In the genomic region with DNA sequence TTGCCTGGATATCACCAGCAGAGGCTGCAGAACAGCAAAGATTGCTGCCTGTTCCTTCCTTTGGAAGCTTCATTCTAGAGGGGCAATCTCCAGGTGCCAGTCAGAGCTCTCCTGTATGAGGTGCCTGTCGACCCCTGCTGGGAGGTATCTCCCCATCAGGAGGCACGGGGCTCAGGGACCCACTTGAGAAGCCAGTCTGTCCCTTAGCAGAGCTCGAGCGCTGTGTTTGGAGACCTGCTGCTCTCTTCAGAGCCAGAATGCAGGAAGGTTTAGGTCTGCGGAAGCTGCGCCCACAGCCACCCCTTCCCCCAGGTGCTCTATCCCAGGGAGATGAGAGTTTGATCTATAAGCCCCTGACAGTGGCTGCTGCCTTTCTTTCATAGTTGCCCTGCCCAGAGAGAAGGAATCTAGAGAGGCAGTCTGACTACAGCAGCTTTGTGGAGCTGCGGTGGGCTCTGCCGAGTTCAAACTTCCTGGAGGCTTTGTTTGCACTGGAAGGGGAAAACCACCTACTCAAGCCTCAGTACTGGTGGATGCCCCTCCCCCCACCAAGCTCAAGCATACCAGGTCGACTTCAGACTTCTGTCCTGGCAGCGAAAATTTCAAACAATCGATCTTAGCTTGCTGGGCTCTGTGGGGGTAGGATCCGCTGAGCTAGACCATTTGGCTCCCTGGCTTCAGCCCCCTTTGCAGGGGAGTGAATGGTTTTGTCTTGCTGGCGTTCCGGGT, we compare ENCODE assay signal across 18 cellular contexts. TPM values are rescaled to one million over a fixed set of nuclear protein-coding genes. Genes with fewer than 3 reads are reported as not detected.
A peak's percentile ranks its signal among the peaks of the same experiment; 100 is the strongest.
DNase-seq lines count a peak whose midpoint lies in the region; ATAC-seq and TF ChIP-seq lines count a peak whose summit lies in the region.
"Had no signal": no experiment of that assay in that cellular context is flagged by ENCODE, and none has a peak within 500 bp of the region (broad histone marks: within the 10 kb centered on the region; RNA-seq: fewer than 3 reads in every experiment).

No MANE protein-coding gene starts in this region.

- H2BK15ac ChIP-seq in mesendoderm (replicated peaks; ENCODE audit: low read depth): no peak overlapping the region

- H3K27me3 ChIP-seq in HUES6 (ENCODE audit: control insufficient read depth, insufficient read depth, low read length) (no peaks in the 10 kb centered on the region), mesendoderm (ENCODE audit: insufficient read depth, low read length, poor library complexity) (no peaks in the 10 kb centered on the region), body of pancreas (no peaks in the 10 kb centered on the region)

- no peaks in the 10 kb centered on the region for H3K79me1 ChIP-seq in mesendoderm (ENCODE audit: low read length)

- H3K4me3 ChIP-seq in HUES6 (ENCODE audit: low read depth, low read length) (peak overlapping the region; percentile 44; the same call in 1 of the 2 replicates), mesendoderm (ENCODE audit: low read length) (no peak overlapping the region), body of pancreas (no peak overlapping the region)

- H3K9me3 Mint-ChIP-seq in WTC11: peaks cover 44% of the 10 kb centered on the region

- H3K18ac ChIP-seq in mesendoderm (ENCODE audit: low read length): no peak overlapping the region

- H3K9me3 ChIP-seq in HUES6 (ENCODE audit: control insufficient read depth, insufficient read depth, low read depth, low read length): no peaks in the 10 kb centered on the region; the same call in 1 of the 2 replicates
- no peaks in the 10 kb centered on the region for H3K9me3 ChIP-seq in body of pancreas

- H4K8ac ChIP-seq in mesendoderm (ENCODE audit: low read depth, low read length): no peak overlapping the region

- H3K23ac ChIP-seq in mesendoderm (ENCODE audit: low read length): no peak overlapping the region

- DNase-seq in ELF-1 (ENCODE audit: low read depth, low spot score): peak; percentile 36
- peak; percentile 20 for DNase-seq in WTC11 (ENCODE audit: low spot score)
- DNase-seq in mesendoderm: peak; percentile 55
- no peak for DNase-seq in body of pancreas
- no peak for DNase-seq in cerebellar nuclear complex (lab: John Stamatoyannopoulos, UW)
- DNase-seq: COR-L47, DMS53, NCI-H187 treated with DMSO at 0.1 percent for 48 hours, NCI-H2171 treated with DMSO at 0.1 percent for 48 hours, NCI-H510A, NCI-H82, SHP77 had no signal

- no peaks in the 10 kb centered on the region for H3K36me3 ChIP-seq in HUES6 (ENCODE audit: control insufficient read depth, insufficient read depth, low read length)
- no peaks in the 10 kb centered on the region for H3K36me3 ChIP-seq in mesendoderm (ENCODE audit: control insufficient read depth, insufficient read depth, low read length)
- no peaks in the 10 kb centered on the region for H3K36me3 ChIP-seq in body of pancreas (replicated peaks in 1 of 2; ENCODE audit: insufficient read depth in 1 of 2, low read depth in 2 of 2)

- H3K4me1 ChIP-seq in HUES6 (ENCODE audit: control insufficient read depth, insufficient read depth, low read length) (peaks cover 23% of the 10 kb centered on the region), mesendoderm (ENCODE audit: control insufficient read depth, low read depth, low read length) (no peaks in the 10 kb centered on the region), body of pancreas (no peaks in the 10 kb centered on the region)

- H3K4me1 Mint-ChIP-seq in WTC11: peaks cover 50% of the 10 kb centered on the region

- no peak overlapping the region for H2BK120ac ChIP-seq in mesendoderm (ENCODE audit: low read depth, low read length)

- H3K4me3 Mint-ChIP-seq in WTC11: no peak overlapping the region

- no CpG with 5 or more reads among the region's 14 CpGs for WGBS in mesendoderm (ENCODE audit: extremely low coverage, insufficient coverage, low lambda C conversion rate)
- WGBS in body of pancreas, 2 donors: 52 to 56% methylated on average over 12 to 14 of the region's 14 CpGs

- POLR2A ChIA-PET in WTC11 (lab: Charles Lee): no interaction called here

- CTCF ChIA-PET in WTC11 (lab: Charles Lee): interaction anchor here (1.2 to 1.4 kb wide), 2 partner anchors 58 to 80 kb away, joined by 3 to 7 read pairs; a partner anchor contains a TSS

- TF ChIP-seq CTCF in WTC11 (IDR thresholded peaks at IDR 0.05) (no peak), body of pancreas (IDR thresholded peaks at IDR 0.05) (no peak)

- no peak overlapping the region for H2AK5ac ChIP-seq in mesendoderm (ENCODE audit: low read length)

- intact Hi-C loops in body of pancreas (cut with DNase I): no loop called here

- no peak overlapping the region for H3K56ac ChIP-seq in mesendoderm (ENCODE audit: low read length)

- TF ChIP-seq POLR2A in body of pancreas (IDR thresholded peaks at IDR 0.05): no peak

- ATAC-seq in WTC11 (peak; percentile 81), body of pancreas (no peak), HG03159 (IDR thresholded peaks at IDR 0.05; ENCODE audit: unreplicated experiment) (no peak), HG03457 (IDR thresholded peaks at IDR 0.05; ENCODE audit: unreplicated experiment) (no peak)
- ATAC-seq: SK-N-SH treated with all-trans-retinoic acid at 6 μM for 48 hours had no signal

- H3K4ac ChIP-seq in mesendoderm (ENCODE audit: low read depth, low read length): no peak overlapping the region

- H4K5ac ChIP-seq in mesendoderm (ENCODE audit: low read length): no peak overlapping the region

- no peaks in the 10 kb centered on the region for H3K79me2 ChIP-seq in mesendoderm (ENCODE audit: control insufficient read depth, insufficient read depth, low read length)

- H3K36me3 Mint-ChIP-seq in WTC11: peaks cover 27% of the 10 kb centered on the region

- no peak overlapping the region for H3K4me2 ChIP-seq in mesendoderm (ENCODE audit: low read length)

- H3K27me3 Mint-ChIP-seq in WTC11 (ENCODE audit: low read depth): peaks cover 5% of the 10 kb centered on the region; the same call in 1 of the 2 replicates

- no peak overlapping the region; the same call in 1 of the 2 replicates for H3K27ac Mint-ChIP-seq in WTC11

- H3K9ac ChIP-seq in HUES6 (ENCODE audit: low read length): peak overlapping the region; percentile 49
- no peak overlapping the region for H3K9ac ChIP-seq in mesendoderm (ENCODE audit: low read length)

- no peak overlapping the region for H2BK5ac ChIP-seq in mesendoderm (ENCODE audit: low read length)

- H3K27ac ChIP-seq in HUES6 (ENCODE audit: low read depth, low read length): peak overlapping the region; percentile 46; the same call in 1 of the 2 replicates
- H3K27ac ChIP-seq in mesendoderm (ENCODE audit: low read depth, low read length): no peak overlapping the region
- no peak overlapping the region for H3K27ac ChIP-seq in body of pancreas
- H3K27ac ChIP-seq: C4-2B had no signal

TF ChIP-seq in WTC11, 78 proteins besides CTCF, POLR2A, EP300 and RAD21 (continues in another document):
- TF ChIP-seq NR1H2 (CRISPR knock-in tag; IDR thresholded peaks at IDR 0.05) (no peak), SOX15 (CRISPR knock-in tag; IDR thresholded peaks at IDR 0.05) (no peak)
- TF ChIP-seq, protein P1, sequence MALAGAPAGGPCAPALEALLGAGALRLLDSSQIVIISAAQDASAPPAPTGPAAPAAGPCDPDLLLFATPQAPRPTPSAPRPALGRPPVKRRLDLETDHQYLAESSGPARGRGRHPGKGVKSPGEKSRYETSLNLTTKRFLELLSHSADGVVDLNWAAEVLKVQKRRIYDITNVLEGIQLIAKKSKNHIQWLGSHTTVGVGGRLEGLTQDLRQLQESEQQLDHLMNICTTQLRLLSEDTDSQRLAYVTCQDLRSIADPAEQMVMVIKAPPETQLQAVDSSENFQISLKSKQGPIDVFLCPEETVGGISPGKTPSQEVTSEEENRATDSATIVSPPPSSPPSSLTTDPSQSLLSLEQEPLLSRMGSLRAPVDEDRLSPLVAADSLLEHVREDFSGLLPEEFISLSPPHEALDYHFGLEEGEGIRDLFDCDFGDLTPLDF (CRISPR knock-in tag; IDR thresholded peaks at IDR 0.05): no peak
- TF ChIP-seq, protein P2, sequence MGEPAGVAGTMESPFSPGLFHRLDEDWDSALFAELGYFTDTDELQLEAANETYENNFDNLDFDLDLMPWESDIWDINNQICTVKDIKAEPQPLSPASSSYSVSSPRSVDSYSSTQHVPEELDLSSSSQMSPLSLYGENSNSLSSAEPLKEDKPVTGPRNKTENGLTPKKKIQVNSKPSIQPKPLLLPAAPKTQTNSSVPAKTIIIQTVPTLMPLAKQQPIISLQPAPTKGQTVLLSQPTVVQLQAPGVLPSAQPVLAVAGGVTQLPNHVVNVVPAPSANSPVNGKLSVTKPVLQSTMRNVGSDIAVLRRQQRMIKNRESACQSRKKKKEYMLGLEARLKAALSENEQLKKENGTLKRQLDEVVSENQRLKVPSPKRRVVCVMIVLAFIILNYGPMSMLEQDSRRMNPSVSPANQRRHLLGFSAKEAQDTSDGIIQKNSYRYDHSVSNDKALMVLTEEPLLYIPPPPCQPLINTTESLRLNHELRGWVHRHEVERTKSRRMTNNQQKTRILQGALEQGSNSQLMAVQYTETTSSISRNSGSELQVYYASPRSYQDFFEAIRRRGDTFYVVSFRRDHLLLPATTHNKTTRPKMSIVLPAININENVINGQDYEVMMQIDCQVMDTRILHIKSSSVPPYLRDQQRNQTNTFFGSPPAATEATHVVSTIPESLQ (CRISPR knock-in tag; IDR thresholded peaks at IDR 0.05): no peak
- TF ChIP-seq, protein P3, sequence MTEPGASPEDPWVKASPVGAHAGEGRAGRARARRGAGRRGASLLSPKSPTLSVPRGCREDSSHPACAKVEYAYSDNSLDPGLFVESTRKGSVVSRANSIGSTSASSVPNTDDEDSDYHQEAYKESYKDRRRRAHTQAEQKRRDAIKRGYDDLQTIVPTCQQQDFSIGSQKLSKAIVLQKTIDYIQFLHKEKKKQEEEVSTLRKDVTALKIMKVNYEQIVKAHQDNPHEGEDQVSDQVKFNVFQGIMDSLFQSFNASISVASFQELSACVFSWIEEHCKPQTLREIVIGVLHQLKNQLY (CRISPR knock-in tag; IDR thresholded peaks at IDR 0.05): no peak

RNA-seq across cellular contexts. Expression of a gene that starts 57.9 kb away (rescaled TPM):
- total RNA-seq in WTC11 (2021) (0.07 TPM in 1 of 3 replicates, not detected in the others), body of pancreas (under 1 TPM in 1 of 2 donors, not detected in 1; 0.52 TPM)
- 0.17 TPM for polyA plus RNA-seq in mesendoderm (2013, experiment 1 of 2)
- polyA plus RNA-seq in mesendoderm (2013, experiment 2 of 2): 0.06 TPM
- total RNA-seq: G401 had no signal

Comparison
In these comparisons a context has a peak if more than half of its experiments do, and no peak if none do; other contexts are left out.
1. DNase-seq: peak in ELF-1 (single experiment), WTC11 (single experiment) and mesendoderm (single experiment); none in body of pancreas (0 of 4) and cerebellar nuclear complex (0 of 2).